Comparison of ENCODE assay signal across 1 cellular context in genomic region chr1:94316836-94317789, GRCh38.
A peak's percentile ranks its signal among the peaks of the same experiment; 100 is the strongest.
TF ChIP-seq lines count a peak whose summit lies in the region.

No MANE protein-coding gene starts in this region.

TF ChIP-seq in HepG2, 621 proteins besides CTCF, POLR2A, EP300 and RAD21 (continued from another document):
- TF ChIP-seq, protein P1, sequence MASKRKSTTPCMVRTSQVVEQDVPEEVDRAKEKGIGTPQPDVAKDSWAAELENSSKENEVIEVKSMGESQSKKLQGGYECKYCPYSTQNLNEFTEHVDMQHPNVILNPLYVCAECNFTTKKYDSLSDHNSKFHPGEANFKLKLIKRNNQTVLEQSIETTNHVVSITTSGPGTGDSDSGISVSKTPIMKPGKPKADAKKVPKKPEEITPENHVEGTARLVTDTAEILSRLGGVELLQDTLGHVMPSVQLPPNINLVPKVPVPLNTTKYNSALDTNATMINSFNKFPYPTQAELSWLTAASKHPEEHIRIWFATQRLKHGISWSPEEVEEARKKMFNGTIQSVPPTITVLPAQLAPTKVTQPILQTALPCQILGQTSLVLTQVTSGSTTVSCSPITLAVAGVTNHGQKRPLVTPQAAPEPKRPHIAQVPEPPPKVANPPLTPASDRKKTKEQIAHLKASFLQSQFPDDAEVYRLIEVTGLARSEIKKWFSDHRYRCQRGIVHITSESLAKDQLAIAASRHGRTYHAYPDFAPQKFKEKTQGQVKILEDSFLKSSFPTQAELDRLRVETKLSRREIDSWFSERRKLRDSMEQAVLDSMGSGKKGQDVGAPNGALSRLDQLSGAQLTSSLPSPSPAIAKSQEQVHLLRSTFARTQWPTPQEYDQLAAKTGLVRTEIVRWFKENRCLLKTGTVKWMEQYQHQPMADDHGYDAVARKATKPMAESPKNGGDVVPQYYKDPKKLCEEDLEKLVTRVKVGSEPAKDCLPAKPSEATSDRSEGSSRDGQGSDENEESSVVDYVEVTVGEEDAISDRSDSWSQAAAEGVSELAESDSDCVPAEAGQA (IDR thresholded peaks at IDR 0.05; ENCODE audit: low read depth), result no peak
- TF ChIP-seq, protein P1 (CRISPR knock-in tag; IDR thresholded peaks at IDR 0.05; ENCODE audit: borderline replicate concordance), result no peak
- TF ChIP-seq ERF (CRISPR knock-in tag; IDR thresholded peaks at IDR 0.05), result peak; percentile 42; the same call in 1 of the 2 replicates
- 0 out of 2 replicates have a peak, but pooled peaks have one; percentile 42 for TF ChIP-seq GFI1 (CRISPR knock-in tag; IDR thresholded peaks at IDR 0.05; ENCODE audit: borderline replicate concordance)
